Comparison of ENCODE assay signal across 22 cellular contexts in genomic region chr7:44705434-44705833, GRCh38.
"Had no signal": no experiment of that assay in that cellular context is flagged by ENCODE, and none has a peak within 500 bp of the region (broad histone marks: within the 10 kb centered on the region; RNA-seq: fewer than 3 reads in every experiment).

No MANE protein-coding gene starts in this region.

- ATAC-seq: left lung; naive thymus-derived CD8-positive, alpha-beta T cell had no signal

- H3K9me3 ChIP-seq: left lung, sigmoid colon, thyroid gland had no signal

- H3K4me1 ChIP-seq: left lung, neural progenitor cell, sigmoid colon had no signal

- H3K27me3 Mint-ChIP-seq: brain; naive thymus-derived CD8-positive, alpha-beta T cell had no signal

- H3K27ac Mint-ChIP-seq: neural progenitor cell had no signal

- H3K27ac ChIP-seq: left lung, neural progenitor cell, sigmoid colon had no signal

- H3K4me3 ChIP-seq: left lung, lung, neural progenitor cell, sigmoid colon, smooth muscle cell, thyroid gland had no signal

- DNase-seq: activated CD4-positive, alpha-beta T cell treated with anti-CD3 and anti-CD28 coated beads for 48 hours; activated CD4-positive, CD25-positive, alpha-beta regulatory T cell; activated CD8-positive, alpha-beta memory T cell treated with anti-CD3 and anti-CD28 coated beads for 24 hours; activated CD8-positive, alpha-beta memory T cell treated with anti-CD3 and anti-CD28 coated beads, Interleukin-2, amount 50 U/mL, for 4 hours; activated gamma-delta T cell treated with Interleukin-2 at 50 U/mL for 16 hours; anterior cingulate cortex; dermis blood vessel endothelial cell; effector CD8-positive, alpha-beta T cell; hippocampal formation; kidney glomerular epithelial cell; naive thymus-derived CD8-positive, alpha-beta T cell; sigmoid colon; stimulated activated CD4-positive, alpha-beta T cell treated with anti-CD3 and anti-CD28 coated beads, Interleukin-2, amount 100 ng/mL, for 48 hours; stimulated activated CD8-positive, alpha-beta memory T cell treated with anti-CD3 and anti-CD28 coated beads, Interleukin-4, amount 100 ng/mL, for 48 hours; stimulated activated naive CD4-positive, alpha-beta T cell; substantia nigra; thyroid gland had no signal

- H3K4me3 Mint-ChIP-seq: brain; naive thymus-derived CD8-positive, alpha-beta T cell; neural progenitor cell had no signal

- H3K27me3 ChIP-seq: left lung, neural progenitor cell, sigmoid colon, thyroid gland had no signal

- H3K36me3 ChIP-seq: neural progenitor cell had no signal

- H3K9me3 Mint-ChIP-seq: naive thymus-derived CD8-positive, alpha-beta T cell; neural progenitor cell had no signal

- H3K4me1 Mint-ChIP-seq: brain; naive thymus-derived CD8-positive, alpha-beta T cell; neural progenitor cell had no signal
